25 cellular contexts compared by ENCODE assay signal in genomic region chr3:157023211-157023610, GRCh38.
"Had no signal": no experiment of that assay in that cellular context is flagged by ENCODE, and none has a peak within 500 bp of the region (broad histone marks: within the 10 kb centered on the region; RNA-seq: fewer than 3 reads in every experiment).

No MANE protein-coding gene starts in this region.

- H3K36me3 Mint-ChIP-seq: mesothelial cell of epicardium; stimulated activated effector memory CD8-positive, alpha-beta T cell treated with anti-CD3 and anti-CD28 coated beads, Interleukin-12 subunit alpha, Interleukin-12 subunit beta, amount 100 ng/mL, for 72 hours; T-cell had no signal

- H3K4me3 Mint-ChIP-seq: activated CD8-positive, alpha-beta memory T cell treated with anti-CD3 and anti-CD28 coated beads, Interleukin-2, amount 10 ng/mL, durations not matched to agents 7 days and 5 days; activated T-cell treated with anti-CD3 and anti-CD28 coated beads, Interleukin-2, amount 50 U/mL, for 24 hours; dendritic cell treated with granulocyte-macrophage colony-stimulating factor and Interleukin-4, amounts not matched to agents 40 ng/mL and 50 ng/mL, for 4 days; mesothelial cell of epicardium; neural crest cell; stimulated activated effector memory CD8-positive, alpha-beta T cell treated with anti-CD3 and anti-CD28 coated beads, Interleukin-12 subunit alpha, Interleukin-12 subunit beta, amount 100 ng/mL, for 72 hours; T-cell had no signal

- DNase-seq: activated CD4-positive, alpha-beta T cell treated with anti-CD3 and anti-CD28 coated beads for 1 hour; activated CD4-positive, alpha-beta T cell treated with anti-CD3 and anti-CD28 coated beads, Interleukin-2, amount 50 U/mL, for 48 hours; activated CD8-positive, alpha-beta memory T cell treated with anti-CD3 and anti-CD28 coated beads, Interleukin-2, amount 10 ng/mL, durations not matched to agents 7 days and 5 days; activated effector memory CD4-positive, alpha-beta T cell treated with Interleukin-2 at 50 U/mL for 16 hours; activated naive CD4-positive, alpha-beta T cell treated with anti-CD3 and anti-CD28 coated beads, Interleukin-2, amount 50 U/mL, for 16 hours; activated T-cell treated with anti-CD3 and anti-CD28 coated beads, Interleukin-2, amount 50 U/mL, for 24 hours; amniotic stem cell; cerebellar nuclear complex; effector memory CD4-positive, alpha-beta T cell; gastrocnemius medialis; heart right ventricle; left colon; pancreas; retina; T-cell; T-helper 9 cell; uterus had no signal

- H3K27ac Mint-ChIP-seq: activated CD8-positive, alpha-beta memory T cell treated with anti-CD3 and anti-CD28 coated beads, Interleukin-2, amount 10 ng/mL, durations not matched to agents 7 days and 5 days; activated T-cell treated with anti-CD3 and anti-CD28 coated beads, Interleukin-2, amount 50 U/mL, for 24 hours; dendritic cell treated with granulocyte-macrophage colony-stimulating factor and Interleukin-4, amounts not matched to agents 40 ng/mL and 50 ng/mL, for 4 days; mesothelial cell of epicardium; stimulated activated effector memory CD8-positive, alpha-beta T cell treated with anti-CD3 and anti-CD28 coated beads, Interleukin-12 subunit alpha, Interleukin-12 subunit beta, amount 100 ng/mL, for 72 hours; T-cell had no signal

- H3K27me3 ChIP-seq: breast epithelium, gastrocnemius medialis, pancreas, tibial nerve, uterus had no signal

- H3K4me1 ChIP-seq: breast epithelium, gastrocnemius medialis, heart right ventricle, pancreas, uterus had no signal

- H3K4me3 ChIP-seq: breast epithelium, gastrocnemius medialis, heart right ventricle, lung, pancreas, tibial nerve, uterus had no signal

- ATAC-seq: activated CD8-positive, alpha-beta memory T cell treated with anti-CD3 and anti-CD28 coated beads, Interleukin-2, amount 10 ng/mL, durations not matched to agents 7 days and 5 days; gastrocnemius medialis; heart right ventricle; left colon; pancreas; stimulated activated effector memory CD8-positive, alpha-beta T cell treated with anti-CD3 and anti-CD28 coated beads, Interleukin-12 subunit alpha, Interleukin-12 subunit beta, amount 100 ng/mL, for 72 hours; T-cell had no signal

- H3K27ac ChIP-seq: breast epithelium, gastrocnemius medialis, heart right ventricle, pancreas, tibial nerve, uterus had no signal

- H3K36me3 ChIP-seq: breast epithelium, gastrocnemius medialis, heart right ventricle, pancreas, tibial nerve, uterus had no signal

- H3K4me1 Mint-ChIP-seq: neural crest cell had no signal

- H3K9me3 Mint-ChIP-seq: activated T-cell treated with anti-CD3 and anti-CD28 coated beads, Interleukin-2, amount 50 U/mL, for 24 hours; dendritic cell treated with granulocyte-macrophage colony-stimulating factor and Interleukin-4, amounts not matched to agents 40 ng/mL and 50 ng/mL, for 4 days; mesothelial cell of epicardium; neural crest cell; stimulated activated effector memory CD8-positive, alpha-beta T cell treated with anti-CD3 and anti-CD28 coated beads, Interleukin-12 subunit alpha, Interleukin-12 subunit beta, amount 100 ng/mL, for 72 hours; T-cell had no signal

- FAIRE-seq: islet of Langerhans, pancreas had no signal

- H3K9me3 ChIP-seq: breast epithelium, gastrocnemius medialis, heart right ventricle, pancreas, tibial nerve, uterus had no signal
